25 cellular contexts compared by ENCODE assay signal in the genomic region with DNA sequence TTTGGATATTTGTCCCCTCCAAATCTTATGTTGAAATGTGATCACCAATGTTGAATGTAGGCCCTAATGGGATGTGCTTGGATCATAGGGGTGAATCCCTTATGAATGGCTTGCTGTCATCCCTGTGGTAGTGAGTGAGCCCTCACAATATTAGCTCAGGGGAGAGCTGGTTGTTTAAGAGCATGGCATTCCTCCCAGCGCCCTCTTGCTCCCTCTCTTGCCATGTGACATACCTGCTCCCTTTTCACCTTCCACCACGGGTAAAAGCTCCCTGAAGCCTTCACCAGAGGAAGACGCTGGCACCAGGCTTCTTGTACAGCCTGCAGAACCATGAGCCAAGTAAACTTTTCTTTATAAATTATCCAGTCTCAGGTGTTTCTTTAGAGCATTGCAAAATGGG.
"Had no signal": no experiment of that assay in that cellular context is flagged by ENCODE, and none has a peak within 500 bp of the region (broad histone marks: within the 10 kb centered on the region; RNA-seq: fewer than 3 reads in every experiment).

No MANE protein-coding gene starts in this region.

- H3K27ac Mint-ChIP-seq: dendritic cell treated with granulocyte-macrophage colony-stimulating factor and Interleukin-4, amounts not matched to agents 40 ng/mL and 50 ng/mL, for 4 days; natural killer cell; progenitor cell of endocrine pancreas; stimulated activated effector memory CD8-positive, alpha-beta T cell treated with anti-CD3 and anti-CD28 coated beads, Interleukin-12 subunit alpha, Interleukin-12 subunit beta, amount 100 ng/mL, for 72 hours; type B pancreatic cell had no signal

- H3K27me3 Mint-ChIP-seq: central memory CD8-positive, alpha-beta T cell; dendritic cell treated with granulocyte-macrophage colony-stimulating factor and Interleukin-4, amounts not matched to agents 40 ng/mL and 50 ng/mL, for 4 days; type B pancreatic cell had no signal

- H3K4me2 ChIP-seq: smooth muscle cell had no signal

- H3K9me3 ChIP-seq: colonic mucosa, esophagus squamous epithelium, left lung, neutrophil, pancreas, stomach, thyroid gland had no signal

- H3K9me3 Mint-ChIP-seq: dendritic cell treated with granulocyte-macrophage colony-stimulating factor and Interleukin-4, amounts not matched to agents 40 ng/mL and 50 ng/mL, for 4 days; type B pancreatic cell had no signal

- H3K36me3 Mint-ChIP-seq: natural killer cell; stimulated activated effector memory CD8-positive, alpha-beta T cell treated with anti-CD3 and anti-CD28 coated beads, Interleukin-12 subunit alpha, Interleukin-12 subunit beta, amount 100 ng/mL, for 72 hours; type B pancreatic cell had no signal

- H3K4me1 Mint-ChIP-seq: central memory CD8-positive, alpha-beta T cell; natural killer cell; stimulated activated effector memory CD8-positive, alpha-beta T cell treated with anti-CD3 and anti-CD28 coated beads, Interleukin-12 subunit alpha, Interleukin-12 subunit beta, amount 100 ng/mL, for 72 hours had no signal

- H3K4me1 ChIP-seq: colonic mucosa, esophagus squamous epithelium, left lung, pancreas, thyroid gland had no signal

- ATAC-seq: left lung; natural killer cell; pancreas; sciatic nerve; stimulated activated effector memory CD8-positive, alpha-beta T cell treated with anti-CD3 and anti-CD28 coated beads, Interleukin-12 subunit alpha, Interleukin-12 subunit beta, amount 100 ng/mL, for 72 hours had no signal

- H3K27me3 ChIP-seq: colonic mucosa, esophagus squamous epithelium, left lung, neutrophil, pancreas, stomach, thyroid gland had no signal

- H3K27ac ChIP-seq: colonic mucosa, esophagus squamous epithelium, left lung, neutrophil, pancreas, stomach, thyroid gland had no signal

- H3K4me3 ChIP-seq: colonic mucosa, esophagus squamous epithelium, left lung, pancreas, smooth muscle cell, stomach, thyroid gland had no signal

- H3K4me3 Mint-ChIP-seq: central memory CD8-positive, alpha-beta T cell; dendritic cell treated with granulocyte-macrophage colony-stimulating factor and Interleukin-4, amounts not matched to agents 40 ng/mL and 50 ng/mL, for 4 days; natural killer cell; stimulated activated effector memory CD8-positive, alpha-beta T cell treated with anti-CD3 and anti-CD28 coated beads, Interleukin-12 subunit alpha, Interleukin-12 subunit beta, amount 100 ng/mL, for 72 hours; type B pancreatic cell had no signal

- H3K36me3 ChIP-seq: colonic mucosa, esophagus squamous epithelium, left lung, neutrophil, pancreas, stomach, thyroid gland had no signal

- DNase-seq: colonic mucosa; effector CD8-positive, alpha-beta T cell; erythroblast; esophagus squamous epithelium; foreskin melanocyte; hypothalamus; kidney; left lung; mesenchymal stem cell; midbrain; natural killer cell; pancreas; stimulated activated CD4-positive, alpha-beta T cell treated with anti-CD3 and anti-CD28 coated beads, Interleukin-2, amount 100 ng/mL, for 24 hours; stimulated activated CD4-positive, alpha-beta T cell treated with anti-CD3 and anti-CD28 coated beads, Interleukin-4, amount 100 ng/mL, for 24 hours; stimulated activated naive CD4-positive, alpha-beta T cell treated with Interleukin-2 at 50 U/mL for 16 hours; stomach; thyroid gland had no signal
